ENCODE assay signal across 1 cellular context in genomic region chr10:132878091-132878729, GRCh38.
TF ChIP-seq lines count a peak whose summit lies in the region.

No MANE protein-coding gene starts in this region.

TF ChIP-seq in H1, 55 proteins besides CTCF, POLR2A, EP300 and RAD21 (continued from another document):
- TF ChIP-seq MAFK (IDR thresholded peaks at IDR 0.05; ENCODE audit: low read depth, low read length) (no peak), TBP (IDR thresholded peaks at IDR 0.05; ENCODE audit: low read depth, low read length) (no peak), ZNF274 (IDR thresholded peaks at IDR 0.05; ENCODE audit: borderline replicate concordance, extremely low read depth, low read length) (no peak), ASH2L (IDR thresholded peaks at IDR 0.05; ENCODE audit: low read length) (no peak)
